ENCODE assay signal across 14 cellular contexts in genomic region chr22:20245577-20246367, GRCh38. TPM values are rescaled to one million over a fixed set of nuclear protein-coding genes. Genes with fewer than 3 reads are reported as not detected.
DNase-seq lines count a peak whose midpoint lies in the region; ATAC-seq lines count a peak whose summit lies in the region.
"Had no signal": no experiment of that assay in that cellular context is flagged by ENCODE, and none has a peak within 500 bp of the region (broad histone marks: within the 10 kb centered on the region; RNA-seq: fewer than 3 reads in every experiment).

No MANE protein-coding gene starts in this region.

- peaks cover 0 to 1% of the 10 kb centered on the region in 2 donors for H3K9me3 Mint-ChIP-seq in activated T-cell treated with anti-CD3 and anti-CD28 coated beads, Interleukin-2, amount 50 U/mL, for 72 hours
- no peaks in the 10 kb centered on the region for H3K9me3 Mint-ChIP-seq in activated CD4-positive, alpha-beta memory T cell treated with anti-CD3 and anti-CD28 coated beads, Interleukin-2, amount 10 ng/mL, durations not matched to agents 7 days and 5 days
- no peaks in the 10 kb centered on the region for H3K9me3 Mint-ChIP-seq in stimulated activated memory B cell treated with anti-CD40 and anti-IgM and Interleukin-4, amounts not matched to agents 10 μg/mL and 1 μg/mL and 100 μg/mL, for 72 hours
- H3K9me3 Mint-ChIP-seq: HFFc6 had no signal

- H3K4me3 Mint-ChIP-seq in activated T-cell treated with anti-CD3 and anti-CD28 coated beads, Interleukin-2, amount 50 U/mL, for 72 hours, result peak overlapping the region; percentile 13 to 65
- no peak overlapping the region for H3K4me3 Mint-ChIP-seq in activated CD4-positive, alpha-beta memory T cell treated with anti-CD3 and anti-CD28 coated beads, Interleukin-2, amount 10 ng/mL, durations not matched to agents 7 days and 5 days
- no peak overlapping the region for H3K4me3 Mint-ChIP-seq in stimulated activated memory B cell treated with anti-CD40 and anti-IgM and Interleukin-4, amounts not matched to agents 10 μg/mL and 1 μg/mL and 100 μg/mL, for 72 hours
- H3K4me3 Mint-ChIP-seq: HFFc6 had no signal

- no peaks in the 10 kb centered on the region for H3K27me3 Mint-ChIP-seq in activated T-cell treated with anti-CD3 and anti-CD28 coated beads, Interleukin-2, amount 50 U/mL, for 72 hours (ENCODE audit: low read depth)
- H3K27me3 Mint-ChIP-seq in activated CD4-positive, alpha-beta memory T cell treated with anti-CD3 and anti-CD28 coated beads, Interleukin-2, amount 10 ng/mL, durations not matched to agents 7 days and 5 days, result no peaks in the 10 kb centered on the region
- peaks cover 48% of the 10 kb centered on the region for H3K27me3 Mint-ChIP-seq in stimulated activated memory B cell treated with anti-CD40 and anti-IgM and Interleukin-4, amounts not matched to agents 10 μg/mL and 1 μg/mL and 100 μg/mL, for 72 hours

- H3K4me1 Mint-ChIP-seq in activated T-cell treated with anti-CD3 and anti-CD28 coated beads, Interleukin-2, amount 50 U/mL, for 72 hours (ENCODE audit: low read depth), result peaks cover 39% of the 10 kb centered on the region
- peaks cover 38% of the 10 kb centered on the region for H3K4me1 Mint-ChIP-seq in activated CD4-positive, alpha-beta memory T cell treated with anti-CD3 and anti-CD28 coated beads, Interleukin-2, amount 10 ng/mL, durations not matched to agents 7 days and 5 days
- H3K4me1 Mint-ChIP-seq in stimulated activated memory B cell treated with anti-CD40 and anti-IgM and Interleukin-4, amounts not matched to agents 10 μg/mL and 1 μg/mL and 100 μg/mL, for 72 hours, result peaks cover 33% of the 10 kb centered on the region

- POLR2A ChIA-PET in activated CD4-positive, alpha-beta memory T cell treated with anti-CD3 and anti-CD28 coated beads, Interleukin-2, amount 10 ng/mL, durations not matched to agents 7 days and 5 days (lab: Charles Lee), result no interaction called here

- DNase-seq in activated T-cell treated with anti-CD3 and anti-CD28 coated beads, Interleukin-2, amount 50 U/mL, for 72 hours, result no peak
- no peak for DNase-seq in activated T-cell treated with anti-CD3 and anti-CD28 coated beads for 4 hours
- no peak for DNase-seq in activated CD4-positive, alpha-beta memory T cell treated with anti-CD3 and anti-CD28 coated beads, Interleukin-2, amount 10 ng/mL, durations not matched to agents 7 days and 5 days
- peak; percentile 61 for DNase-seq in hepatic stellate cell (ENCODE audit: low spot score)
- no peak for DNase-seq in islet precursor cell
- DNase-seq: amniotic stem cell, DMS79, HFFc6, NCI-H2029 treated with DMSO at 0.1 percent for 48 hours, occipital lobe had no signal

- ATAC-seq in activated T-cell treated with anti-CD3 and anti-CD28 coated beads, Interleukin-2, amount 50 U/mL, for 72 hours (replicated peaks in 1 of 2), result no peak
- ATAC-seq in stimulated activated memory B cell treated with anti-CD40 and anti-IgM and Interleukin-4, amounts not matched to agents 10 μg/mL and 1 μg/mL and 100 μg/mL, for 72 hours, result no peak
- ATAC-seq in GM18517 (IDR thresholded peaks at IDR 0.05; ENCODE audit: unreplicated experiment) (no peak), GM21367 (IDR thresholded peaks at IDR 0.05; ENCODE audit: unreplicated experiment) (no peak)
- ATAC-seq: gastroesophageal sphincter had no signal

- H3K36me3 Mint-ChIP-seq in activated T-cell treated with anti-CD3 and anti-CD28 coated beads, Interleukin-2, amount 50 U/mL, for 72 hours (ENCODE audit: insufficient read depth in 2 of 2), result no peaks in the 10 kb centered on the region
- no peaks in the 10 kb centered on the region for H3K36me3 Mint-ChIP-seq in activated CD4-positive, alpha-beta memory T cell treated with anti-CD3 and anti-CD28 coated beads, Interleukin-2, amount 10 ng/mL, durations not matched to agents 7 days and 5 days (ENCODE audit: low read depth)
- H3K36me3 Mint-ChIP-seq in stimulated activated memory B cell treated with anti-CD40 and anti-IgM and Interleukin-4, amounts not matched to agents 10 μg/mL and 1 μg/mL and 100 μg/mL, for 72 hours, result no peaks in the 10 kb centered on the region

- CTCF ChIA-PET in activated CD4-positive, alpha-beta memory T cell treated with anti-CD3 and anti-CD28 coated beads, Interleukin-2, amount 10 ng/mL, durations not matched to agents 7 days and 5 days (lab: Charles Lee), result interaction anchor here (0.5 kb wide), 1 partner anchor 251 kb away, joined by 3 read pairs; no protein-coding TSS in a partner anchor

- H3K27ac Mint-ChIP-seq in activated T-cell treated with anti-CD3 and anti-CD28 coated beads, Interleukin-2, amount 50 U/mL, for 72 hours, result peak overlapping the region; percentile 83
- peak overlapping the region; percentile 40 for H3K27ac Mint-ChIP-seq in activated CD4-positive, alpha-beta memory T cell treated with anti-CD3 and anti-CD28 coated beads, Interleukin-2, amount 10 ng/mL, durations not matched to agents 7 days and 5 days
- peak overlapping the region; percentile 77 for H3K27ac Mint-ChIP-seq in stimulated activated memory B cell treated with anti-CD40 and anti-IgM and Interleukin-4, amounts not matched to agents 10 μg/mL and 1 μg/mL and 100 μg/mL, for 72 hours
- H3K27ac Mint-ChIP-seq: HFFc6 had no signal

RNA-seq across cellular contexts. Expression of gene RTN4R, which starts 22.3 kb away (rescaled TPM):
- total RNA-seq in activated T-cell treated with anti-CD3 and anti-CD28 coated beads, Interleukin-2, amount 50 U/mL, for 72 hours, result 1 to 10 TPM; 1.4 to 1.5 TPM
- 1 to 10 TPM; 2.3 to 3.1 TPM for total RNA-seq in activated CD4-positive, alpha-beta memory T cell treated with anti-CD3 and anti-CD28 coated beads, Interleukin-2, amount 10 ng/mL, durations not matched to agents 7 days and 5 days

Comparison
In these comparisons a context has a peak if more than half of its experiments do, and no peak if none do; other contexts are left out.
1. H3K4me3 Mint-ChIP-seq: peak in activated T-cell treated with anti-CD3 and anti-CD28 coated beads, Interleukin-2, amount 50 U/mL, for 72 hours (2 of 2); none in activated CD4-positive, alpha-beta memory T cell treated with anti-CD3 and anti-CD28 coated beads, Interleukin-2, amount 10 ng/mL, durations not matched to agents 7 days and 5 days (single experiment) and stimulated activated memory B cell treated with anti-CD40 and anti-IgM and Interleukin-4, amounts not matched to agents 10 μg/mL and 1 μg/mL and 100 μg/mL, for 72 hours (single experiment).
2. Peak in every context shown above with its lines, with median percentiles within 50 percentile points of each other: H3K27ac Mint-ChIP-seq.